ENCODE assay signal across 16 cellular contexts in the genomic region with DNA sequence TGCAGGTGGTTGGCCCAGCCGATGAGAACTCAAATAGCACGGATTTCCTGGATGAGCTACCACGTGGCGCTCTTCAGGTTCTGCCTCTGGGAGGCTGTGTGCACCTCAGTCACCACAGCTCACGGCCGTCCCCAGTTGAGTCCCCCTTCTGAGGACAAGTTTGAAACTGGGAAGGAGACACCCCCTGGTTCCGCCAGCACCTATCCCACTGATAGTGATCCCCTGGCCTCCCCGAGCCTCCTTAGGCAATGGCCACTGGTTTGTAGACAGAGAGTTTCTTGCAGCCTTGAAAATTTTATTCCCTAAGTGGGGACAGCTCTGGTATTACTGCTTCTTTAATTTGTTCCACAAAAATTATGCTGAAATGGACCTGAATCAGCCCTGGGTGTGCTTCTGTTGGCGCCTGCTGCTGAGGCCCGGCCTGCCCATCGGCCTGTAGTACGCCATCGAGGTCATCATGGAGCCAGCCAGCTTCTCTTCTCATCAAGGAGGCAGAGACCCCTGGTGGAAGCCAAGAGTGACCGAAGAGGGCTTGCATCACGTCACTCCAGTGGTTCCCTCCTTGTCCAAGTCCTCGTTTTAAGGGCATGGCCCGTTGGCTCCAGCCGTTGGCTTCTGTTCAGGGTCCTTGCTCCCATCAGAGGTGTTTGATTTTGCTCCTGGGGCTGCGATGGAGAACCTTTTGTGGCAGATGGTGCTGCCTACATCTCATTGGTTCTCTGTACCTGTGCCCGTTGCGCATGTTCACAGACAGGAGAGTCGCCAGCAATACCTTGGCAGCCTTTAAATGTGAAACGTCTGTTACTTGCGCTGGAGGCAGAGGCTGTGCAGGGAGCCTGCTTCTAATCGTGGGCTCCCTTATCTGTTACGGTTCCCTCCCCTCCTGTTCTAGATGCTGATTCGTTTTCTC. TPM values are rescaled to one million over a fixed set of nuclear protein-coding genes. Genes with fewer than 3 reads are reported as not detected.
DNase-seq lines count a peak whose midpoint lies in the region; ATAC-seq and FAIRE-seq lines count a peak whose summit lies in the region.
"Had no signal": no experiment of that assay in that cellular context is flagged by ENCODE, and none has a peak within 500 bp of the region (broad histone marks: within the 10 kb centered on the region; RNA-seq: fewer than 3 reads in every experiment).

No MANE protein-coding gene starts in this region.

- peak; percentile 44 for FAIRE-seq in HTR-8/SVneo (lab: Jason Lieb, UNC)

- ATAC-seq in GM18519 (IDR thresholded peaks at IDR 0.05; ENCODE audit: low FRiP score, unreplicated experiment) = no peak
- ATAC-seq: left ventricle myocardium superior had no signal

- DNase-seq in NCI-H748 (lab: John Stamatoyannopoulos, UW; ENCODE audit: unreplicated experiment) (peak; percentile 12), NCI-H748 treated with DMSO at 0.1 percent for 48 hours (lab: John Stamatoyannopoulos, UW) (no peak), HTR-8/SVneo (ENCODE audit: insufficient read length, low spot score) (no peak), cerebellar cortex (ENCODE audit: low spot score) (peak; percentile 88), posterior vena cava (ENCODE audit: low spot score) (peak; percentile 84), occipital lobe (lab: John Stamatoyannopoulos, UW) (no peak), NCI-H345 (lab: John Stamatoyannopoulos, UW) (no peak)
- DNase-seq: activated CD4-positive, CD25-positive, alpha-beta regulatory T cell treated with anti-CD3 and anti-CD28 coated beads, Interleukin-2, amount 50 U/mL, for 72 hours; CD4-positive, CD25-positive, alpha-beta regulatory T cell; DND-41; left ventricle myocardium superior; NCI-H1092; stimulated activated naive CD4-positive, alpha-beta T cell treated with Interleukin-2 at 50 U/mL for 16 hours had no signal

- intact Hi-C loops in posterior vena cava (cut with DNase I) = loop anchor here in 1 of 2 donors (10.0 kb wide), 1 partner anchor 80 kb away; no protein-coding TSS in a partner anchor

RNA-seq across cellular contexts. Expression of a gene that starts 9.3 kb away (rescaled TPM):
- total RNA-seq in posterior vena cava = 10 to 100 TPM; 10.2 to 11.9 TPM
- total RNA-seq in occipital lobe = 11.4 TPM

RNA-seq across cellular contexts. Expression of a gene that starts 9.6 kb away (rescaled TPM):
- total RNA-seq in posterior vena cava (10 to 100 TPM; 23.2 to 28.3 TPM), occipital lobe (38.7 TPM)

RNA-seq across cellular contexts. Expression of a gene that starts 39.0 kb away (rescaled TPM):
- total RNA-seq in posterior vena cava = 10 to 100 TPM in 1 of 2 donors, 1 to 10 TPM in 1; 9.6 to 19.3 TPM
- 3.9 TPM for total RNA-seq in occipital lobe

RNA-seq across cellular contexts. Expression of a gene that starts 53.2 kb away (rescaled TPM):
- total RNA-seq in posterior vena cava (not detected), occipital lobe (not detected)
- total RNA-seq: A172; cardiac muscle cell; CD4-positive, CD25-positive, alpha-beta regulatory T cell; left ventricle myocardium superior had no signal

Comparison
In these comparisons a context has a peak if more than half of its experiments do, and no peak if none do; other contexts are left out.
1. DNase-seq: peak in NCI-H748 (single experiment), cerebellar cortex (single experiment) and posterior vena cava (single experiment); none in NCI-H748 treated with DMSO at 0.1 percent for 48 hours (single experiment), HTR-8/SVneo (single experiment), occipital lobe (single experiment) and NCI-H345 (single experiment).